In the genomic region with DNA sequence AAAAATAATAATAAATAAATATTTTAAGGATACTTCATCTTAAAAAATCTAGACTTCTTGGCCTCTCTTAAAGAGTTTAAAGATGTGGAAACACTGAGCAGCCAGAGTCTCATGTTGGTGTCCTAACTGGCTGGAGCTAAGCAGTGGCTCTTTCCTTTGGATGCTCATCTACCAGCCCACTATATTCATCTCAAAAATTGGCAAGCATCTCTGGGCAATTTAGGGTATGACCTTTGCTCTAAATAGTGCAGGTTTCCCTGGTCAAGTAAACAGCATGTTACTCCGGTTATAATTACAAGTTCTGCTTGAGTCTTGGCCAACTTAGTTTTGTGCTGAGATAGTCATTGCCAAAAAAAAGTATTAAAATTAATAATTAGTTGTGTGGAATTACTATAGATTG, we compare ENCODE assay signal across 1 cellular context.
TF ChIP-seq lines count a peak whose summit lies in the region.

No MANE protein-coding gene starts in this region.

TF ChIP-seq in HepG2, 621 proteins besides CTCF, POLR2A, EP300 and RAD21 (continued from another document):
- TF ChIP-seq, protein P1, sequence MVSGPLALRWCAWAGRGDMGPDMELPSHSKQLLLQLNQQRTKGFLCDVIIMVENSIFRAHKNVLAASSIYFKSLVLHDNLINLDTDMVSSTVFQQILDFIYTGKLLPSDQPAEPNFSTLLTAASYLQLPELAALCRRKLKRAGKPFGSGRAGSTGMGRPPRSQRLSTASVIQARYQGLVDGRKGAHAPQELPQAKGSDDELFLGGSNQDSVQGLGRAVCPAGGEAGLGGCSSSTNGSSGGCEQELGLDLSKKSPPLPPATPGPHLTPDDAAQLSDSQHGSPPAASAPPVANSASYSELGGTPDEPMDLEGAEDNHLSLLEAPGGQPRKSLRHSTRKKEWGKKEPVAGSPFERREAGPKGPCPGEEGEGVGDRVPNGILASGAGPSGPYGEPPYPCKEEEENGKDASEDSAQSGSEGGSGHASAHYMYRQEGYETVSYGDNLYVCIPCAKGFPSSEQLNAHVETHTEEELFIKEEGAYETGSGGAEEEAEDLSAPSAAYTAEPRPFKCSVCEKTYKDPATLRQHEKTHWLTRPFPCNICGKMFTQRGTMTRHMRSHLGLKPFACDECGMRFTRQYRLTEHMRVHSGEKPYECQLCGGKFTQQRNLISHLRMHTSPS (CRISPR knock-in tag; IDR thresholded peaks at IDR 0.05; ENCODE audit: low read depth), result no peak
- TF ChIP-seq NFE2L1 (CRISPR knock-in tag; IDR thresholded peaks at IDR 0.05; ENCODE audit: borderline replicate concordance) (no peak), ZSCAN22 (CRISPR knock-in tag; IDR thresholded peaks at IDR 0.05) (no peak), BRD4 (CRISPR knock-in tag; IDR thresholded peaks at IDR 0.05) (no peak), ZNF883 (CRISPR knock-in tag; IDR thresholded peaks at IDR 0.05; ENCODE audit: not compliant biosample characterization) (no peak), JARID2 (CRISPR knock-in tag; IDR thresholded peaks at IDR 0.05; ENCODE audit: insufficient replicate concordance) (no peak), RXRB (CRISPR knock-in tag; IDR thresholded peaks at IDR 0.05; ENCODE audit: borderline replicate concordance) (no peak), ZNF30 (CRISPR knock-in tag; IDR thresholded peaks at IDR 0.05) (no peak)
- TF ChIP-seq, protein P2, sequence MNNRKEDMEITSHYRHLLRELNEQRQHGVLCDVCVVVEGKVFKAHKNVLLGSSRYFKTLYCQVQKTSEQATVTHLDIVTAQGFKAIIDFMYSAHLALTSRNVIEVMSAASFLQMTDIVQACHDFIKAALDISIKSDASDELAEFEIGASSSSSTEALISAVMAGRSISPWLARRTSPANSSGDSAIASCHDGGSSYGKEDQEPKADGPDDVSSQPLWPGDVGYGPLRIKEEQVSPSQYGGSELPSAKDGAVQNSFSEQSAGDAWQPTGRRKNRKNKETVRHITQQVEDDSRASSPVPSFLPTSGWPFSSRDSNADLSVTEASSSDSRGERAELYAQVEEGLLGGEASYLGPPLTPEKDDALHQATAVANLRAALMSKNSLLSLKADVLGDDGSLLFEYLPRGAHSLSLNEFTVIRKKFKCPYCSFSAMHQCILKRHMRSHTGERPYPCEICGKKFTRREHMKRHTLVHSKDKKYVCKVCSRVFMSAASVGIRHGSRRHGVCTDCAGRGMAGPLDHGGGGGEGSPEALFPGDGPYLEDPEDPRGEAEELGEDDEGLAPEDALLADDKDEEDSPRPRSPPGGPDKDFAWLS (CRISPR knock-in tag; IDR thresholded peaks at IDR 0.05; ENCODE audit: borderline replicate concordance), result no peak
TF ChIP-seq in HepG2: peak in this region for 0.
